ENCODE assay signal across 8 cellular contexts in the genomic region with DNA sequence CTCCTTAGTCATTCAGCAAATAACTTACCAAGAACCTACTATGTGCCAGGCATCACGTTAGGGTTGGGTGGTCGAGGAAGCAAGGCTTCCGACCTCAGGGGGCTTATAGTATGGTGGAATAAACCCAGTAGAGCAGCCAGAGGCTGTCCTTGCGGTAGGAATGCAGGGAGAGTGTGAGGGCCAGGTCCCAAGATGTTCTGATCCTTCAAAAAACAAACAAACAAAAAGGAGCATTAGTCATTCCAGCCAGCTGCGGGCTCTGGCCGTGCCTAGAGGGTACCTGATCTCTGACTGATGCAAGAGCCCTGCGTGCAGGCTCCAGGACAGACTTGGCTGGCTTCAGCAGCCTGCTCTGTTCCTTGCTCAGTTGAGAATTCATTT. TPM values are rescaled to one million over a fixed set of nuclear protein-coding genes. Genes with fewer than 3 reads are reported as not detected.
DNase-seq lines count a peak whose midpoint lies in the region; ATAC-seq, FAIRE-seq and TF ChIP-seq lines count a peak whose summit lies in the region.

No MANE protein-coding gene starts in this region.

- ATAC-seq in CD8-positive, alpha-beta T cell: no peak
- ATAC-seq in HG02973 (IDR thresholded peaks at IDR 0.05; ENCODE audit: unreplicated experiment): no peak
- no peak for ATAC-seq in aorta (ENCODE audit: low FRiP score)
- ATAC-seq in HG03025 (IDR thresholded peaks at IDR 0.05; ENCODE audit: low FRiP score, unreplicated experiment): no peak

- TF ChIP-seq CTCF in CD8-positive, alpha-beta T cell (IDR thresholded peaks at IDR 0.05): no peak
- peak; percentile 58 for TF ChIP-seq CTCF in bronchial epithelial cell (IDR thresholded peaks at IDR 0.05; ENCODE audit: insufficient read depth, low read length, severe bottlenecking)
- TF ChIP-seq CTCF in nephron progenitor cell (IDR thresholded peaks at IDR 0.05): no peak
- TF ChIP-seq CTCF in kidney (IDR thresholded peaks at IDR 0.05; ENCODE audit: borderline replicate concordance, extremely low read depth, insufficient read depth): no peak

- DNase-seq in CD8-positive, alpha-beta T cell: no peak
- DNase-seq in MV-4-11 (lab: John Stamatoyannopoulos, UW) (peak; percentile 44), bronchial epithelial cell (ENCODE audit: low read depth) (peak; percentile 93), nephron progenitor cell (no peak), kidney (no peak), aorta (no peak)

- H3K4me3 ChIP-seq in CD8-positive, alpha-beta T cell (ENCODE audit: low read depth, low read length): no peak overlapping the region
- H3K4me3 ChIP-seq in bronchial epithelial cell (ENCODE audit: low read depth, low read length) (no peak overlapping the region), kidney (ENCODE audit: low read length in 2 of 2) (no peak overlapping the region), aorta (ENCODE audit: low read length in 2 of 2) (no peak overlapping the region)

- H3K27ac ChIP-seq in CD8-positive, alpha-beta T cell (ENCODE audit: low read depth, low read length): no peak overlapping the region
- H3K27ac ChIP-seq in kidney (ENCODE audit: low read depth in 2 of 2, low read length in 2 of 2) (peak overlapping the region in 1 of 2 donors; percentile 45), aorta (ENCODE audit: low read depth in 1 of 2, low read length in 2 of 2) (peak overlapping the region in 1 of 2 donors; percentile 71)

- H3K9ac ChIP-seq in kidney (ENCODE audit: low read length in 2 of 2): no peak overlapping the region

- H3K4me1 ChIP-seq in CD8-positive, alpha-beta T cell (ENCODE audit: insufficient read depth, low read length): no peaks in the 10 kb centered on the region
- H3K4me1 ChIP-seq in kidney (ENCODE audit: control insufficient read depth in 1 of 2, insufficient read depth in 1 of 2, low read depth in 1 of 2, low read length in 2 of 2) (peaks cover 3 to 15% of the 10 kb centered on the region in 2 donors), aorta (ENCODE audit: control insufficient read depth in 1 of 2, insufficient read depth in 2 of 2, low read length in 2 of 2) (no peaks in the 10 kb centered on the region)

- H3K36me3 ChIP-seq in CD8-positive, alpha-beta T cell (ENCODE audit: insufficient read depth, low read length): peaks cover 21% of the 10 kb centered on the region
- no peaks in the 10 kb centered on the region for H3K36me3 ChIP-seq in bronchial epithelial cell (ENCODE audit: control insufficient read depth, insufficient read depth, low read length)
- H3K36me3 ChIP-seq in kidney (ENCODE audit: control insufficient read depth in 1 of 2, insufficient read depth in 2 of 2, low read length in 2 of 2): peaks cover 19 to 27% of the 10 kb centered on the region in 2 donors
- no peaks in the 10 kb centered on the region for H3K36me3 ChIP-seq in aorta (ENCODE audit: control insufficient read depth in 1 of 2, insufficient read depth in 2 of 2, low read length in 1 of 2)

- H3K4me1 Mint-ChIP-seq in CD8-positive, alpha-beta T cell (ENCODE audit: low read depth): no peaks in the 10 kb centered on the region
- peaks cover 38% of the 10 kb centered on the region for H3K4me1 Mint-ChIP-seq in nephron progenitor cell

- H3K9me3 Mint-ChIP-seq in CD8-positive, alpha-beta T cell: no peaks in the 10 kb centered on the region
- H3K9me3 Mint-ChIP-seq in nephron progenitor cell: no peaks in the 10 kb centered on the region

- POLR2A ChIA-PET in CD8-positive, alpha-beta T cell (lab: Charles Lee): interaction anchor here (2.7 to 4.6 kb wide), 2 partner anchors 15 to 18 kb away, joined by 7 to 20 read pairs; a partner anchor contains a TSS

- H3K27me3 Mint-ChIP-seq in CD8-positive, alpha-beta T cell (ENCODE audit: low read depth): no peaks in the 10 kb centered on the region
- H3K27me3 Mint-ChIP-seq in nephron progenitor cell (ENCODE audit: low read depth, poor library complexity): no peaks in the 10 kb centered on the region

- intact Hi-C loops in CD8-positive, alpha-beta T cell (cut with DNase I, micrococcal nuclease): no loop called here
- intact Hi-C loops in kidney (cut with DNase I) (no loop called here), aorta (cut with DNase I) (no loop called here)

- FAIRE-seq in bronchial epithelial cell (lab: Jason Lieb, UNC) (no peak), kidney (lab: Jason Lieb, UNC) (no peak)

- CTCF ChIA-PET in CD8-positive, alpha-beta T cell (lab: Charles Lee): interaction anchor here (1.1 kb wide), 1 partner anchor 15 kb away, joined by 7 read pairs; no protein-coding TSS in a partner anchor

- H3K36me3 Mint-ChIP-seq in CD8-positive, alpha-beta T cell: peaks cover 68% of the 10 kb centered on the region
- peaks cover 17% of the 10 kb centered on the region for H3K36me3 Mint-ChIP-seq in nephron progenitor cell (ENCODE audit: low read depth)

- H3K27ac Mint-ChIP-seq in CD8-positive, alpha-beta T cell: peak overlapping the region; percentile 27
- peak overlapping the region; percentile 52 for H3K27ac Mint-ChIP-seq in nephron progenitor cell

- no peak overlapping the region for H3K4me3 Mint-ChIP-seq in CD8-positive, alpha-beta T cell
- no peak overlapping the region for H3K4me3 Mint-ChIP-seq in nephron progenitor cell

- no peaks in the 10 kb centered on the region for H3K9me3 ChIP-seq in CD8-positive, alpha-beta T cell (ENCODE audit: low read length)
- H3K9me3 ChIP-seq in kidney (ENCODE audit: control insufficient read depth in 1 of 2, low read length in 2 of 2): no peaks in the 10 kb centered on the region
- no peaks in the 10 kb centered on the region for H3K9me3 ChIP-seq in aorta (ENCODE audit: control insufficient read depth, low read length)

- 26 to 38% methylated on average over 7 of the region's 7 CpGs for WGBS in aorta, 2 donors

- no peaks in the 10 kb centered on the region for H3K27me3 ChIP-seq in CD8-positive, alpha-beta T cell (ENCODE audit: insufficient read depth, low read length)
- H3K27me3 ChIP-seq in bronchial epithelial cell (ENCODE audit: control insufficient read depth, insufficient read depth, low read length) (no peaks in the 10 kb centered on the region), aorta (ENCODE audit: control insufficient read depth in 1 of 2, insufficient read depth in 2 of 2, low read length in 1 of 2) (no peaks in the 10 kb centered on the region)

RNA-seq across cellular contexts. Expression of a gene that starts 18.2 kb away (rescaled TPM):
- 1 to 10 TPM; 2.4 to 4.7 TPM for total RNA-seq in CD8-positive, alpha-beta T cell
- total RNA-seq in bronchial epithelial cell (12.9 and 13.3 TPM in 2 replicates), kidney (29.8 TPM), aorta (10 to 100 TPM; 13.7 to 17.9 TPM)
- polyA plus RNA-seq in kidney (ENCODE audit: insufficient read depth, low read depth, low replicate concordance) (49.7 TPM), aorta (10 to 100 TPM; 14.8 to 30.3 TPM)

RNA-seq across cellular contexts. Expression of a gene that starts 18.3 kb away (rescaled TPM):
- 10 to 100 TPM; 74.9 to 81.1 TPM for total RNA-seq in CD8-positive, alpha-beta T cell
- total RNA-seq in bronchial epithelial cell (17.1 and 19.7 TPM in 2 replicates), kidney (56.1 TPM), aorta (10 to 100 TPM; 64.4 to 68.5 TPM)
- polyA plus RNA-seq in kidney (ENCODE audit: insufficient read depth, low read depth, low replicate concordance) (4.6 TPM), aorta (10 to 100 TPM; 11.0 to 18.9 TPM)

Comparison
In these comparisons a context has a peak if more than half of its experiments do, and no peak if none do; other contexts are left out.
1. DNase-seq: peak in MV-4-11 (single experiment) and bronchial epithelial cell (single experiment); none in CD8-positive, alpha-beta T cell (0 of 7), nephron progenitor cell (single experiment), kidney (single experiment) and aorta (0 of 2).